25 cellular contexts compared by ENCODE assay signal in the genomic region with DNA sequence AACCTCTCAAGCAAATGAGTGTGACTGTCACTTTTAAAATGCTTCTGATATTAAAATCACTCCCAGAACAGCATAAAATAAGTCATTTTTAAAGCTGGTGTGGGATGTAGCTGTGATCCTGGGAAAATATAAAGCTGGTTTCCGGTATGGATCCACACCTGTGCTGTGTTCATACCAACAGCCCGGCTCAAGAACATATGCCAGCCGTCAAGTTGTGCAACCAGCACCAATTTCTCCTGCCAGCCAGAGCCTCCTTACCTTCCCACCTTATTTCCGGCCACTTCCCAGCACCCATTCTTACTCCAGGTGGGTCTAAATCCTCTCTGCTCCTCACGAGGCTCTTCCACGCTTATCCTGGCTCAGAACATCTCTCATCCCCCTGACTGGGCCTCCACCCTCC. TPM values are rescaled to one million over a fixed set of nuclear protein-coding genes. Genes with fewer than 3 reads are reported as not detected.
DNase-seq lines count a peak whose midpoint lies in the region; ATAC-seq and TF ChIP-seq lines count a peak whose summit lies in the region.
"Had no signal": no experiment of that assay in that cellular context is flagged by ENCODE, and none has a peak within 500 bp of the region (broad histone marks: within the 10 kb centered on the region; RNA-seq: fewer than 3 reads in every experiment).

No MANE protein-coding gene starts in this region.

- POLR2A ChIA-PET in HCT116 (lab: Charles Lee) = no interaction called here
- POLR2A ChIA-PET in PC-9 (lab: Charles Lee; ENCODE audit: unreplicated experiment) = no interaction called here

- no peak overlapping the region for H3K4me3 Mint-ChIP-seq in type B pancreatic cell
- H3K4me3 Mint-ChIP-seq in activated naive CD8-positive, alpha-beta T cell treated with anti-CD3 and anti-CD28 coated beads for 36 hours = no peak overlapping the region
- H3K4me3 Mint-ChIP-seq: B cell; CD8-positive, alpha-beta T cell had no signal

- peaks cover 6% of the 10 kb centered on the region for H3K36me3 Mint-ChIP-seq in type B pancreatic cell
- H3K36me3 Mint-ChIP-seq in activated naive CD8-positive, alpha-beta T cell treated with anti-CD3 and anti-CD28 coated beads for 36 hours = no peaks in the 10 kb centered on the region
- H3K36me3 Mint-ChIP-seq: CD8-positive, alpha-beta T cell had no signal

- no peaks in the 10 kb centered on the region for H3K79me2 ChIP-seq in HCT116 (ENCODE audit: insufficient read depth, low read length)
- H3K79me2 ChIP-seq in PC-9 (ENCODE audit: low read depth) = no peaks in the 10 kb centered on the region

- RAD21 ChIA-PET in HCT116 (lab: Charles Lee; ENCODE audit: low non-redundant PET in 1 of 2, low total read pairs in 2 of 2, uncharacterized antibody in 2 of 2, unreplicated experiment in 2 of 2) = no interaction called here

- DNase-seq in HCT116 (ENCODE audit: low read depth, low spot score) = no peak
- DNase-seq in PC-9 = no peak
- DNase-seq in islet precursor cell = peak; percentile 51
- DNase-seq in type B pancreatic cell (ENCODE audit: extremely low spot score, unreplicated experiment) = no peak
- DNase-seq in vagina (ENCODE audit: extremely low spot score in 2 of 2) = no peak
- no peak for DNase-seq in GM19240 (ENCODE audit: insufficient read length, low spot score)
- no peak for DNase-seq in activated naive CD8-positive, alpha-beta T cell treated with anti-CD3 and anti-CD28 coated beads for 36 hours
- DNase-seq: CD8-positive, alpha-beta T cell; GM23248; H7; KG1; MM.1S; NCI-H1048; NCI-H1417; NCI-H1694; NCI-H2029 treated with DMSO at 0.1 percent for 48 hours; NCI-H226; NCI-H510A; NCI-H69; SIG-M5; SK-N-SH; SW 1271 had no signal

- no peak for TF ChIP-seq POLR2A in HCT116 (IDR thresholded peaks at IDR 0.05; ENCODE audit: borderline replicate concordance, extremely low read depth, insufficient read depth, insufficient read length)
- no peak for TF ChIP-seq POLR2A in vagina (IDR thresholded peaks at IDR 0.05)

- H3K9me3 Mint-ChIP-seq in type B pancreatic cell = peaks cover 6% of the 10 kb centered on the region
- no peaks in the 10 kb centered on the region for H3K9me3 Mint-ChIP-seq in activated naive CD8-positive, alpha-beta T cell treated with anti-CD3 and anti-CD28 coated beads for 36 hours

- peak overlapping the region; percentile 17; the same call in 1 of the 2 replicates for H3K27ac ChIP-seq in HCT116 (ENCODE audit: low read depth, low read length)
- H3K27ac ChIP-seq in PC-9 = peak overlapping the region; percentile 84
- H3K27ac ChIP-seq in vagina = no peak overlapping the region
- H3K27ac ChIP-seq: C4-2B, GM23248, Peyer's patch had no signal

- no peaks in the 10 kb centered on the region for H3K27me3 ChIP-seq in HCT116 (ENCODE audit: insufficient read depth, low read length)
- H3K27me3 ChIP-seq in PC-9 (ENCODE audit: insufficient read depth, low read depth) = no peaks in the 10 kb centered on the region
- no peaks in the 10 kb centered on the region for H3K27me3 ChIP-seq in vagina
- H3K27me3 ChIP-seq: Peyer's patch had no signal

- ATAC-seq in HCT116 = peak; percentile 39
- ATAC-seq: CD8-positive, alpha-beta T cell had no signal

- no peak for TF ChIP-seq CTCF in HCT116 (IDR thresholded peaks at IDR 0.05 in 2 of 3, conservative IDR thresholded peaks at IDR 0.05 in 1 of 3; ENCODE audit: borderline replicate concordance in 1 of 3, insufficient read depth in 1 of 3, low read depth in 2 of 3, low read length in 2 of 3)
- TF ChIP-seq CTCF in PC-9 (conservative IDR thresholded peaks at IDR 0.05) = no peak
- no peak for TF ChIP-seq CTCF in type B pancreatic cell (conservative IDR thresholded peaks at IDR 0.05)
- TF ChIP-seq CTCF in vagina (IDR thresholded peaks at IDR 0.05) = no peak

- CTCF ChIA-PET in HCT116 (lab: Charles Lee) (no interaction called here), PC-9 (lab: Charles Lee) (interaction anchor here (0.7 kb wide), 1 partner anchor 70 kb away, joined by 6 read pairs; no protein-coding TSS in a partner anchor)

- no peak for TF ChIP-seq RAD21 in HCT116 (IDR thresholded peaks at IDR 0.05; ENCODE audit: low read depth)

- H3F3A ChIP-seq in PC-9 (ENCODE audit: insufficient read depth, low read depth) = peaks cover 10% of the 10 kb centered on the region; the same call in 1 of the 2 replicates

- H3K4me1 ChIP-seq in HCT116 (ENCODE audit: control insufficient read depth in 1 of 2, insufficient read depth in 2 of 2, low read length in 2 of 2) (peaks cover 12 to 23% of the 10 kb centered on the region in 2 experiments), PC-9 (replicated peaks; ENCODE audit: insufficient read depth) (peaks cover 38% of the 10 kb centered on the region), vagina (no peaks in the 10 kb centered on the region)

- H2AFZ ChIP-seq in HCT116 (ENCODE audit: low read depth, low read length, poor library complexity, severe bottlenecking) = peak overlapping the region; percentile 17
- no peak overlapping the region for H2AFZ ChIP-seq in PC-9
- H2AFZ ChIP-seq: GM23248 had no signal

- no peaks in the 10 kb centered on the region for H3K9me3 ChIP-seq in HCT116 (ENCODE audit: control insufficient read depth in 1 of 2, insufficient read depth in 1 of 2, low read depth in 1 of 2, low read length in 2 of 2)
- no peaks in the 10 kb centered on the region for H3K9me3 ChIP-seq in PC-9 (ENCODE audit: insufficient read depth, low read depth)
- no peaks in the 10 kb centered on the region for H3K9me3 ChIP-seq in vagina
- H3K9me3 ChIP-seq: Peyer's patch, SK-N-SH had no signal

- H3K36me3 ChIP-seq in HCT116 (ENCODE audit: control insufficient read depth in 1 of 2, insufficient read depth in 2 of 2, low read length in 2 of 2) = no peaks in the 10 kb centered on the region
- H3K36me3 ChIP-seq in PC-9 (ENCODE audit: low read depth) = no peaks in the 10 kb centered on the region
- no peaks in the 10 kb centered on the region for H3K36me3 ChIP-seq in vagina
- H3K36me3 ChIP-seq: Peyer's patch had no signal

- H4K20me1 ChIP-seq in HCT116 (ENCODE audit: insufficient read depth) = no peaks in the 10 kb centered on the region
- H4K20me1 ChIP-seq in PC-9 (ENCODE audit: insufficient read depth) = no peaks in the 10 kb centered on the region

- intact Hi-C loops in HCT116 (cut with micrococcal nuclease) (no loop called here), PC-9 (cut with micrococcal nuclease; ENCODE audit: unreplicated experiment) (loop anchor here (1.0 to 2.0 kb wide), 2 partner anchors 51 to 122 kb away; partner anchors contain the start of gene RPS6KA2), vagina (cut with DNase I) (no loop called here)

- H3K4me3 ChIP-seq in HCT116 (replicated peaks in 1 of 2; ENCODE audit: low read depth in 1 of 2, low read length in 2 of 2) (peak overlapping the region in 1 of 2 experiments; percentile 32; a peak in 2 of 4 replicates), PC-9 (no peak overlapping the region), vagina (no peak overlapping the region)
- H3K4me3 ChIP-seq: GM23248, Peyer's patch had no signal

- H3K4me1 Mint-ChIP-seq in type B pancreatic cell (ENCODE audit: unreplicated experiment) = peaks cover 13% of the 10 kb centered on the region
- no peaks in the 10 kb centered on the region for H3K4me1 Mint-ChIP-seq in activated naive CD8-positive, alpha-beta T cell treated with anti-CD3 and anti-CD28 coated beads for 36 hours

- BruUV-seq in HCT116 (replicated peaks; lab: Mats Ljungman, UMichigan) = no TSS peak
- BruUV-seq in PC-9 (replicated peaks; lab: Mats Ljungman, UMichigan) = no TSS peak

- H3K27ac Mint-ChIP-seq in type B pancreatic cell = peak overlapping the region; percentile 42
- no peak overlapping the region for H3K27ac Mint-ChIP-seq in activated naive CD8-positive, alpha-beta T cell treated with anti-CD3 and anti-CD28 coated beads for 36 hours
- H3K27ac Mint-ChIP-seq: B cell; CD8-positive, alpha-beta T cell had no signal

- H3K9ac ChIP-seq in HCT116 (ENCODE audit: low read length) = peak overlapping the region; percentile 41
- H3K9ac ChIP-seq: GM23248, SK-N-SH had no signal

- H3K4me2 ChIP-seq in HCT116 (ENCODE audit: low read length) (peak overlapping the region; percentile 65), PC-9 (peak overlapping the region; percentile 62)
- H3K4me2 ChIP-seq: SK-N-SH had no signal

- H3K9me2 ChIP-seq in HCT116 (ENCODE audit: insufficient read depth) (no peaks in the 10 kb centered on the region), PC-9 (ENCODE audit: insufficient read depth) (no peaks in the 10 kb centered on the region)
- H3K9me2 ChIP-seq: SK-N-SH had no signal

- no peaks in the 10 kb centered on the region for H3K27me3 Mint-ChIP-seq in type B pancreatic cell
- peaks cover 28% of the 10 kb centered on the region for H3K27me3 Mint-ChIP-seq in activated naive CD8-positive, alpha-beta T cell treated with anti-CD3 and anti-CD28 coated beads for 36 hours

TF ChIP-seq in HCT116, 20 proteins besides CTCF, POLR2A, EP300 and RAD21 (continues in another document):
- TF ChIP-seq ZFX (IDR thresholded peaks at IDR 0.05) (no peak), EZH2 (IDR thresholded peaks at IDR 0.05) (no peak), TCF7L2 (IDR thresholded peaks at IDR 0.05; ENCODE audit: borderline replicate concordance, extremely low read depth, insufficient read depth, insufficient read length) (no peak), CEBPB (IDR thresholded peaks at IDR 0.05; ENCODE audit: low read depth) (no peak), CBX3 (IDR thresholded peaks at IDR 0.05; ENCODE audit: low read depth) (no peak)

RNA-seq across cellular contexts. Expression of gene RPS6KA2, which starts 50.9 kb away (rescaled TPM):
- total RNA-seq in HCT116 (2021; ENCODE audit: unreplicated experiment) = 8.5 TPM
- 4.9 and 5.5 TPM in 2 replicates for polyA plus RNA-seq in HCT116 (2012)
- 18.5 and 20.6 TPM in 2 replicates for total RNA-seq in PC-9 (2021)
- 23.8 and 39.1 TPM in 2 replicates for total RNA-seq in type B pancreatic cell (ENCODE audit: low replicate concordance)
- 65.1 TPM for total RNA-seq in vagina
- 1 to 10 TPM; 3.8 to 4.2 TPM for total RNA-seq in activated naive CD8-positive, alpha-beta T cell treated with anti-CD3 and anti-CD28 coated beads for 36 hours
